ENCODE assay signal across 23 cellular contexts in the genomic region with DNA sequence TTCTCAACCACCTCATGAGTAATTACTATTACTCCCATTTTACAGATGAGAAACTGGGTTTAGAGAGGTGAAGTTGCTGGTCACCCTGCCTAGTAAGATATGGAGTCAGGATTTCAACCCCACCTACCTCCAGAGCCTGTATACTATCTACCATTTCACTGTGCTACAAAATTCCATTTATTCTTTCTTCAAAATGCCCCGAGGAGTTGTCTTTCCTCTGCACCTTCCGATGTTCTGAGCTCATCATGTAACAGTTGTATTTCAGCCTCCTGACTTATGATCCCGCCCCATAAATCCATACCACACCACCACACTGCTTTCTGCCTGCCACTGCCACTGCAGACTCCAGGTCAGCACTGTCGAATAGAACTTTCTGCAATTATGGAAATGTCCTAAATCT.
"Had no signal": no experiment of that assay in that cellular context is flagged by ENCODE, and none has a peak within 500 bp of the region (broad histone marks: within the 10 kb centered on the region; RNA-seq: fewer than 3 reads in every experiment).

No MANE protein-coding gene starts in this region.

- H3K4me3 ChIP-seq: colonic mucosa, coronary artery, dorsolateral prefrontal cortex, esophagus muscularis mucosa, esophagus squamous epithelium, gastrocnemius medialis, gastroesophageal sphincter, heart left ventricle, heart right ventricle had no signal

- ATAC-seq: effector memory CD8-positive, alpha-beta T cell; esophagus mucosa; gastrocnemius medialis; gastroesophageal sphincter; heart left ventricle; heart right ventricle had no signal

- H3K4me1 ChIP-seq: colonic mucosa, esophagus muscularis mucosa, esophagus squamous epithelium, gastrocnemius medialis, gastroesophageal sphincter, heart left ventricle, heart right ventricle had no signal

- H3K27ac ChIP-seq: colonic mucosa, coronary artery, dorsolateral prefrontal cortex, epithelial cell of prostate, esophagus muscularis mucosa, esophagus squamous epithelium, gastrocnemius medialis, gastroesophageal sphincter, heart left ventricle, heart right ventricle had no signal

- H3K9me3 ChIP-seq: colonic mucosa, esophagus muscularis mucosa, esophagus squamous epithelium, gastrocnemius medialis had no signal

- H3K27me3 ChIP-seq: colonic mucosa, esophagus squamous epithelium, gastrocnemius medialis, gastroesophageal sphincter had no signal

- H3K36me3 ChIP-seq: colonic mucosa, esophagus muscularis mucosa, esophagus squamous epithelium, gastrocnemius medialis, gastroesophageal sphincter, heart left ventricle, heart right ventricle had no signal

- DNase-seq: colonic mucosa; cortex of kidney; dermis blood vessel endothelial cell; dorsolateral prefrontal cortex; effector CD4-positive, alpha-beta T cell; effector CD8-positive, alpha-beta T cell; effector memory CD4-positive, alpha-beta T cell; effector memory CD8-positive, alpha-beta T cell; endodermal cell; erythroblast; esophagus squamous epithelium; foreskin fibroblast; foreskin melanocyte; gastrocnemius medialis; glutamatergic neuron; head of caudate nucleus; heart left ventricle; heart right ventricle had no signal
